In genomic region chr1:223834660-223835263, GRCh38 we compare ENCODE assay signal across 9 cellular contexts. TPM values are rescaled to one million over a fixed set of nuclear protein-coding genes. Genes with fewer than 3 reads are reported as not detected.
DNase-seq lines count a peak whose midpoint lies in the region; ATAC-seq, FAIRE-seq and TF ChIP-seq lines count a peak whose summit lies in the region.
"Had no signal": no experiment of that assay in that cellular context is flagged by ENCODE, and none has a peak within 500 bp of the region (broad histone marks: within the 10 kb centered on the region; RNA-seq: fewer than 3 reads in every experiment).

No MANE protein-coding gene starts in this region.

- ATAC-seq in sciatic nerve = no peak
- no peak for ATAC-seq in GM21423 (IDR thresholded peaks at IDR 0.05; ENCODE audit: unreplicated experiment)

- H4K20me1 ChIP-seq in endothelial cell of umbilical vein (replicated peaks; ENCODE audit: control insufficient read depth, extremely low read depth, insufficient read depth, low read length) = peaks cover 9% of the 10 kb centered on the region
- H4K20me1 ChIP-seq in osteoblast (ENCODE audit: insufficient read depth, low read length) = peaks cover 30% of the 10 kb centered on the region

- CTCF ChIA-PET in endothelial cell of umbilical vein (lab: Charles Lee) = no interaction called here

- H3K9ac ChIP-seq in endothelial cell of umbilical vein (replicated peaks; ENCODE audit: extremely low read depth, insufficient read depth, low read length) = no peak overlapping the region

- intact Hi-C loops in endothelial cell of umbilical vein (cut with micrococcal nuclease) (loop anchor here (5.0 kb wide), 3 partner anchors 127 to 1593 kb away; partner anchors contain the start of gene LBR), sciatic nerve (cut with DNase I) (no loop called here)

- H3K27ac ChIP-seq in endothelial cell of umbilical vein (ENCODE audit: insufficient read depth, low read depth, low read length) (no peak overlapping the region), osteoblast (ENCODE audit: low read depth, low read length) (peak overlapping the region; percentile 89)

- H3K4me1 ChIP-seq in endothelial cell of umbilical vein (ENCODE audit: control insufficient read depth, extremely low read depth, insufficient read depth, low read length) = peaks cover 57% of the 10 kb centered on the region
- H3K4me1 ChIP-seq in osteoblast (ENCODE audit: insufficient read depth, low read length) = peaks cover 41% of the 10 kb centered on the region

- H2AFZ ChIP-seq in endothelial cell of umbilical vein (ENCODE audit: low read depth, low read length) = no peak overlapping the region
- no peak overlapping the region for H2AFZ ChIP-seq in osteoblast (ENCODE audit: low read length)

- H3K79me2 ChIP-seq in endothelial cell of umbilical vein (ENCODE audit: control insufficient read depth, insufficient read depth, low read length) (peaks cover 86% of the 10 kb centered on the region), osteoblast (ENCODE audit: insufficient read depth, low read length) (peaks cover 82% of the 10 kb centered on the region)

- DNase-seq in CD1c-positive myeloid dendritic cell (ENCODE audit: extremely low spot score) = peak; percentile 87
- peak; percentile 33 for DNase-seq in MG63
- no peak for DNase-seq in endothelial cell of umbilical vein (ENCODE audit: low read depth, low spot score)
- DNase-seq in osteoblast (ENCODE audit: insufficient read length, low spot score, missing footprints) = peak; percentile 88
- no peak for DNase-seq in NCI-H1436 treated with DMSO at 0.1 percent for 48 hours (lab: John Stamatoyannopoulos, UW)
- DNase-seq in iPS-NIHi7 (ENCODE audit: extremely low spot score) = no peak
- DNase-seq in sciatic nerve (ENCODE audit: low spot score) = no peak
- DNase-seq: naive B cell had no signal

- no peaks in the 10 kb centered on the region for H3K9me1 ChIP-seq in endothelial cell of umbilical vein (replicated peaks; ENCODE audit: control insufficient read depth, extremely low read depth, insufficient read depth, low read length)

- H3K27me3 ChIP-seq in MG63 = no peaks in the 10 kb centered on the region
- H3K27me3 ChIP-seq in endothelial cell of umbilical vein (ENCODE audit: control insufficient read depth in 2 of 2, insufficient read depth in 2 of 2, low read length in 2 of 2) = no peaks in the 10 kb centered on the region
- H3K27me3 ChIP-seq in osteoblast (ENCODE audit: insufficient read depth, low read length) = no peaks in the 10 kb centered on the region

- FAIRE-seq in endothelial cell of umbilical vein (lab: Jason Lieb, UNC) = peak; percentile 54

- H3K9me3 ChIP-seq in MG63 (no peaks in the 10 kb centered on the region), endothelial cell of umbilical vein (replicated peaks; ENCODE audit: control insufficient read depth, insufficient read depth, low read length) (no peaks in the 10 kb centered on the region), osteoblast (ENCODE audit: low read depth, low read length) (no peaks in the 10 kb centered on the region)

- BruUV-seq in endothelial cell of umbilical vein (replicated peaks; lab: Mats Ljungman, UMichigan) = no TSS peak

- H3K4me2 ChIP-seq in endothelial cell of umbilical vein (ENCODE audit: insufficient read depth, low read length) = peak overlapping the region; percentile 27
- peak overlapping the region; percentile 79 for H3K4me2 ChIP-seq in osteoblast (ENCODE audit: insufficient read depth, low read length)

- dilution Hi-C loops in endothelial cell of umbilical vein (cut with MboI; ENCODE audit: extremely low pct_ligation_motif_present, low sequenced_read_pairs) = no loop called here

- H3K36me3 ChIP-seq in MG63 (no peaks in the 10 kb centered on the region), endothelial cell of umbilical vein (ENCODE audit: control insufficient read depth in 2 of 2, extremely low read depth in 1 of 2, insufficient read depth in 2 of 2, low read length in 2 of 2) (no peaks in the 10 kb centered on the region), osteoblast (ENCODE audit: insufficient read depth, low read length) (no peaks in the 10 kb centered on the region)

- POLR2A ChIA-PET in endothelial cell of umbilical vein (lab: Charles Lee) = no interaction called here

- TF ChIP-seq POLR2A in endothelial cell of umbilical vein (IDR thresholded peaks at IDR 0.05; ENCODE audit: low read depth, low read length) = no peak

- H3K4me3 ChIP-seq in MG63 (no peak overlapping the region), endothelial cell of umbilical vein (replicated peaks in 1 of 3; ENCODE audit: insufficient read depth in 1 of 3, low read depth in 1 of 3, low read length in 3 of 3) (no peak overlapping the region), osteoblast (ENCODE audit: insufficient read depth, low read length) (peak overlapping the region; percentile 44)

- no peak for TF ChIP-seq CTCF in endothelial cell of umbilical vein (IDR thresholded peaks at IDR 0.05; ENCODE audit: extremely low read depth in 1 of 2, insufficient read depth in 1 of 2, low read depth in 1 of 2, low read length in 2 of 2)
- TF ChIP-seq CTCF in osteoblast (IDR thresholded peaks at IDR 0.05; ENCODE audit: extremely low read depth, low read depth, low read length) = no peak

TF ChIP-seq in endothelial cell of umbilical vein, 7 proteins besides CTCF, POLR2A, EP300 and RAD21:
- no peak for TF ChIP-seq GATA2 (IDR thresholded peaks at IDR 0.05; ENCODE audit: insufficient read depth, insufficient read length, low read depth, low read length)
- TF ChIP-seq MYC (IDR thresholded peaks at IDR 0.05; ENCODE audit: low read depth, low read length) = no peak
- TF ChIP-seq POLR2AphosphoS5 (IDR thresholded peaks at IDR 0.05; ENCODE audit: insufficient read depth, low read depth, low read length) = no peak
- no peak for TF ChIP-seq FOS (IDR thresholded peaks at IDR 0.05; ENCODE audit: borderline replicate concordance, insufficient read depth, low read length)
- no peak for TF ChIP-seq MAX (IDR thresholded peaks at IDR 0.05; ENCODE audit: insufficient read depth, insufficient read length)
- no peak for TF ChIP-seq EZH2 (IDR thresholded peaks at IDR 0.05; ENCODE audit: borderline replicate concordance, low read depth, low read length, severe bottlenecking)
- no peak for TF ChIP-seq JUN (IDR thresholded peaks at IDR 0.05; ENCODE audit: borderline replicate concordance, insufficient read depth, insufficient read length, low read depth)

RNA-seq across cellular contexts. Expression of gene TP53BP2, which starts 11.0 kb away (rescaled TPM):
- 9.8 and 22.3 TPM in 2 replicates for total RNA-seq in MG63 (2014; rRNA removed; shearing (Covaris generic); ENCODE audit: low replicate concordance)
- 43.2 and 51.9 TPM in 2 replicates for total RNA-seq in endothelial cell of umbilical vein
- polyA plus RNA-seq in endothelial cell of umbilical vein = 10.6 and 21.9 TPM in 2 replicates
- 13.4 and 14.2 TPM in 2 replicates for polyA plus RNA-seq in endothelial cell of umbilical vein (2011; cell fraction: cytosol; rRNA removed)
- polyA plus RNA-seq in endothelial cell of umbilical vein (2011; cell fraction: nucleus; rRNA removed) = 36.3 and 49.7 TPM in 2 replicates
- polyA plus RNA-seq in endothelial cell of umbilical vein (2012) = 14.0 and 16.9 TPM in 2 replicates
- 101 and 113 TPM in 2 replicates for polyA minus RNA-seq in endothelial cell of umbilical vein
- 13.2 TPM for polyA minus RNA-seq in endothelial cell of umbilical vein (2011; cell fraction: cytosol; rRNA and poly(A)+ RNA removed)
- polyA minus RNA-seq in endothelial cell of umbilical vein (2011; cell fraction: nucleus; rRNA and poly(A)+ RNA removed) = 107 and 126 TPM in 2 replicates
- 27.1 and 31.8 TPM in 2 replicates for total RNA-seq in osteoblast
- total RNA-seq in sciatic nerve = 44.1 TPM

Comparison
In these comparisons a context has a peak if more than half of its experiments do, and no peak if none do; other contexts are left out.
1. DNase-seq: peak in CD1c-positive myeloid dendritic cell (single experiment), MG63 (single experiment) and osteoblast (single experiment); none in endothelial cell of umbilical vein (single experiment), NCI-H1436 treated with DMSO at 0.1 percent for 48 hours (single experiment), iPS-NIHi7 (single experiment) and sciatic nerve (single experiment).